ENCODE assay signal across 12 cellular contexts in genomic region chr1:225780134-225780533, GRCh38. TPM values are rescaled to one million over a fixed set of nuclear protein-coding genes. Genes with fewer than 3 reads are reported as not detected.
A peak's percentile ranks its signal among the peaks of the same experiment; 100 is the strongest.
DNase-seq lines count a peak whose midpoint lies in the region; ATAC-seq and TF ChIP-seq lines count a peak whose summit lies in the region.
"Had no signal": no experiment of that assay in that cellular context is flagged by ENCODE, and none has a peak within 500 bp of the region (broad histone marks: within the 10 kb centered on the region; RNA-seq: fewer than 3 reads in every experiment).

No MANE protein-coding gene starts in this region.

- no peak overlapping the region for H2BK15ac ChIP-seq in IMR-90 (ENCODE audit: low read depth, low read length)

- dilution Hi-C loops in IMR-90 (cut with HindIII; ENCODE audit: low sequenced_read_pairs, unreplicated experiment) = no loop called here

- peaks cover 28% of the 10 kb centered on the region for H4K20me1 ChIP-seq in IMR-90 (ENCODE audit: insufficient read depth, low read length)

- no peaks in the 10 kb centered on the region for H3K27me3 Mint-ChIP-seq in activated T-cell treated with anti-CD3 and anti-CD28 coated beads, Interleukin-2, amount 50 U/mL, for 24 hours

- intact Hi-C loops in IMR-90 (cut with micrococcal nuclease) = no loop called here
- intact Hi-C loops in dorsolateral prefrontal cortex (cut with DNase I) = no loop called here
- intact Hi-C loops in psoas muscle (cut with DNase I) = no loop called here

- peak overlapping the region; percentile 73; the same call in 1 of the 2 replicates for H3K23ac ChIP-seq in IMR-90 (ENCODE audit: low read depth, low read length)

- H4K91ac ChIP-seq in IMR-90 (ENCODE audit: insufficient read depth, low read depth, low read length) = no peak overlapping the region

- no peak overlapping the region for H2AK9ac ChIP-seq in IMR-90 (replicated peaks; ENCODE audit: low read depth, low read length, poor library complexity)

- peaks cover 7% of the 10 kb centered on the region for H3K36me3 ChIP-seq in IMR-90 (ENCODE audit: control insufficient read depth, insufficient read depth, low read length)
- H3K36me3 ChIP-seq in psoas muscle (ENCODE audit: insufficient read depth in 1 of 2, low read depth in 1 of 2) = peaks cover 3 to 31% of the 10 kb centered on the region in 2 donors

- in situ Hi-C loops in IMR-90 (cut with MboI; ENCODE audit: low sequenced_read_pairs) = no loop called here

- CTCF ChIA-PET in IMR-90 (lab: Yijun Ruan, JAX) = interaction anchor here (0.6 to 3.0 kb wide), 2 partner anchors 305 to 668 kb away, joined by 3 to 17 read pairs; no protein-coding TSS in a partner anchor

- POLR2A ChIA-PET in IMR-90 (lab: Charles Lee; ENCODE audit: unreplicated experiment) = no interaction called here

- WGBS in IMR-90 (ENCODE audit: extremely low coverage in 2 of 2, insufficient read length in 1 of 2), 2 experiments = no CpG with 5 or more reads among the region's 5 CpGs
- 81 to 92% (median 90%) methylated on average over 5 of the region's 5 CpGs for WGBS in psoas muscle, 3 donors

- DNase-seq in activated T-cell treated with anti-CD3 and anti-CD28 coated beads, Interleukin-2, amount 50 U/mL, for 24 hours = no peak
- DNase-seq in activated T-cell treated with anti-CD3 and anti-CD28 coated beads, Interleukin-2, amount 50 U/mL, for 1 hour = no peak
- DNase-seq in IMR-90 (no peak), dorsolateral prefrontal cortex (no peak), psoas muscle (no peak)
- DNase-seq: NCI-H1930; NK-92 treated with Interleukin-12 subunit alpha and Interleukin-12 subunit beta, amount 100 ng/mL, for 24 hours; tibial artery had no signal

- H3K4me3 Mint-ChIP-seq in activated T-cell treated with anti-CD3 and anti-CD28 coated beads, Interleukin-2, amount 50 U/mL, for 24 hours = peak overlapping the region; percentile 62

- H3K79me1 ChIP-seq in IMR-90 (ENCODE audit: low read depth in 1 of 2, low read length in 2 of 2) = peaks cover 3 to 18% of the 10 kb centered on the region in 2 experiments; a peak in 3 of 4 replicates

- no peak overlapping the region for H2AFZ ChIP-seq in IMR-90 (replicated peaks; ENCODE audit: low read length, poor library complexity)

- no peak overlapping the region for H2BK20ac ChIP-seq in IMR-90 (ENCODE audit: low read depth, low read length)

- no peak overlapping the region for H2AK5ac ChIP-seq in IMR-90 (ENCODE audit: low read depth, low read length)

- H2BK120ac ChIP-seq in IMR-90 (ENCODE audit: low read depth, low read length) = no peak overlapping the region

- TF ChIP-seq POLR2A in IMR-90 (IDR thresholded peaks at IDR 0.05; ENCODE audit: low read depth, low read length) = no peak

- H3K4me3 ChIP-seq in IMR-90 (ENCODE audit: insufficient read depth, low read depth, low read length) (no peak overlapping the region), dorsolateral prefrontal cortex (peak overlapping the region in 36 of 59 donors; percentile 5 to 99 (median 86)), psoas muscle (peak overlapping the region; percentile 76)

- H3K9ac ChIP-seq in IMR-90 (ENCODE audit: low read depth, low read length) = no peak overlapping the region

- no peak for TF ChIP-seq RAD21 in IMR-90 (IDR thresholded peaks at IDR 0.05; ENCODE audit: low read length)

- peaks cover 51% of the 10 kb centered on the region for H3K36me3 Mint-ChIP-seq in activated T-cell treated with anti-CD3 and anti-CD28 coated beads, Interleukin-2, amount 50 U/mL, for 24 hours (ENCODE audit: low read depth)

- peaks cover 46% of the 10 kb centered on the region for H3K4me1 Mint-ChIP-seq in activated T-cell treated with anti-CD3 and anti-CD28 coated beads, Interleukin-2, amount 50 U/mL, for 24 hours (ENCODE audit: low read depth)

- H3K4me1 ChIP-seq in IMR-90 (ENCODE audit: control insufficient read depth, insufficient read depth, low read length) = no peaks in the 10 kb centered on the region
- peaks cover 52% of the 10 kb centered on the region for H3K4me1 ChIP-seq in psoas muscle

- ATAC-seq in IMR-90 (ENCODE audit: low read depth) (no peak), psoas muscle (no peak), GM18511 (IDR thresholded peaks at IDR 0.05; ENCODE audit: unreplicated experiment) (no peak), GM18502 (IDR thresholded peaks at IDR 0.05; ENCODE audit: poor library complexity, unreplicated experiment) (no peak), GM21390 (IDR thresholded peaks at IDR 0.05; ENCODE audit: unreplicated experiment) (no peak)

- no peak overlapping the region for H3K56ac ChIP-seq in IMR-90 (ENCODE audit: extremely low read depth, insufficient read depth, low read length)

- no TSS peak for BruUV-seq in IMR-90 (replicated peaks; lab: Mats Ljungman, UMichigan)

- peak overlapping the region; percentile 71 for H3K27ac Mint-ChIP-seq in activated T-cell treated with anti-CD3 and anti-CD28 coated beads, Interleukin-2, amount 50 U/mL, for 24 hours

- H2BK5ac ChIP-seq in IMR-90 (ENCODE audit: low read depth, low read length, poor library complexity, severe bottlenecking) = no peak overlapping the region

- peaks cover 9% of the 10 kb centered on the region; the same call in 1 of the 2 replicates for H3K9me1 ChIP-seq in IMR-90 (ENCODE audit: insufficient read depth, low read length)

- TF ChIP-seq CTCF in IMR-90 (conservative IDR thresholded peaks at IDR 0.05; ENCODE audit: low read depth, low read length) (no peak), dorsolateral prefrontal cortex (IDR thresholded peaks at IDR 0.05 in 54 of 56, conservative IDR thresholded peaks at IDR 0.05 in 2 of 56; ENCODE audit: low read depth in 1 of 56, partially characterized antibody in 56 of 56) (no peak), psoas muscle (IDR thresholded peaks at IDR 0.05) (no peak)

- H3K27ac ChIP-seq in IMR-90 (ENCODE audit: insufficient read depth, low read length) (no peak overlapping the region), dorsolateral prefrontal cortex (peak overlapping the region in 26 of 59 donors; percentile 0 to 96 (median 38)), psoas muscle (peak overlapping the region; percentile 89)
- H3K27ac ChIP-seq: epithelial cell of prostate had no signal

- no peak overlapping the region for H3K18ac ChIP-seq in IMR-90 (ENCODE audit: low read depth, low read length)

- H3K9me3 ChIP-seq in IMR-90 (ENCODE audit: control insufficient read depth, insufficient read depth, low read length) (no peaks in the 10 kb centered on the region), psoas muscle (no peaks in the 10 kb centered on the region)
- H3K9me3 ChIP-seq: tibial artery had no signal

- no peaks in the 10 kb centered on the region for H3K9me3 Mint-ChIP-seq in activated T-cell treated with anti-CD3 and anti-CD28 coated beads, Interleukin-2, amount 50 U/mL, for 24 hours

- H4K8ac ChIP-seq in IMR-90 (ENCODE audit: low read depth in 2 of 2, low read length in 2 of 2) = no peak overlapping the region

- no peak overlapping the region; the same call in 1 of the 2 replicates for H3K4me2 ChIP-seq in IMR-90 (ENCODE audit: low read depth, low read length)

- H3K4ac ChIP-seq in IMR-90 (ENCODE audit: low read depth, low read length) = no peak overlapping the region

- H3K27me3 ChIP-seq in IMR-90 (ENCODE audit: control insufficient read depth, insufficient read depth, low read length) = no peaks in the 10 kb centered on the region
- no peaks in the 10 kb centered on the region for H3K27me3 ChIP-seq in dorsolateral prefrontal cortex
- H3K27me3 ChIP-seq in psoas muscle (ENCODE audit: insufficient read depth in 3 of 3, low read length in 2 of 3) = no peaks in the 10 kb centered on the region
- H3K27me3 ChIP-seq: tibial artery had no signal

- H3K14ac ChIP-seq in IMR-90 (replicated peaks; ENCODE audit: low read depth, low read length) = no peak overlapping the region

- H4K5ac ChIP-seq in IMR-90 (ENCODE audit: low read depth, low read length) = no peak overlapping the region

TF ChIP-seq in IMR-90, 13 proteins besides CTCF, POLR2A, EP300 and RAD21 (continues in another document):
- TF ChIP-seq SMC3 (IDR thresholded peaks at IDR 0.05; ENCODE audit: low read depth, low read length) (no peak), CEBPB (IDR thresholded peaks at IDR 0.05; ENCODE audit: low read depth, low read length) (no peak), NFE2L2 (IDR thresholded peaks at IDR 0.05; ENCODE audit: low read depth, low read length) (no peak), CHD1 (IDR thresholded peaks at IDR 0.05; ENCODE audit: low read depth, low read length) (no peak), MAFK (IDR thresholded peaks at IDR 0.05; ENCODE audit: low read depth, low read length) (no peak), BHLHE40 (IDR thresholded peaks at IDR 0.05; ENCODE audit: low read depth, low read length) (no peak), RCOR1 (IDR thresholded peaks at IDR 0.05; ENCODE audit: insufficient replicate concordance, low read length) (no peak), RFX5 (IDR thresholded peaks at IDR 0.05; ENCODE audit: low read depth, low read length) (no peak), USF2 (IDR thresholded peaks at IDR 0.05; ENCODE audit: low read depth, low read length) (no peak), FOS (IDR thresholded peaks at IDR 0.05; ENCODE audit: low read depth, low read length) (no peak), MXI1 (IDR thresholded peaks at IDR 0.05; ENCODE audit: borderline replicate concordance, low read depth, low read length) (no peak)

RNA-seq across cellular contexts. Expression of gene SRP9, which starts 2.5 kb away (rescaled TPM):
- total RNA-seq in IMR-90 (2012; rRNA removed) (230 and 484 TPM in 2 replicates), dorsolateral prefrontal cortex (100 to 1,000 TPM; 175 to 327 (median 230) TPM), psoas muscle (100 to 1,000 TPM; 137 to 199 (median 154) TPM)
- polyA plus RNA-seq in IMR-90 (2012; rRNA removed) (205 and 295 TPM in 2 replicates), psoas muscle (100 to 1,000 TPM; 137 to 216 (median 143) TPM)
- 118 and 134 TPM in 2 replicates for polyA plus RNA-seq in IMR-90 (2012; cell fraction: cytosol; rRNA removed)
- polyA plus RNA-seq in IMR-90 (2012; cell fraction: nucleus; rRNA removed; ENCODE audit: low replicate concordance) = 48.5 and 140 TPM in 2 replicates

RNA-seq across cellular contexts. Expression of gene EPHX1, which starts 29.8 kb away (rescaled TPM):
- total RNA-seq in IMR-90 (2012; rRNA removed) = 16.9 and 20.3 TPM in 2 replicates
- 33.8 and 46.3 TPM in 2 replicates for polyA plus RNA-seq in IMR-90 (2012; rRNA removed)
- 35.7 and 36.6 TPM in 2 replicates for polyA plus RNA-seq in IMR-90 (2012; cell fraction: cytosol; rRNA removed)
- 14.3 and 16.2 TPM in 2 replicates for polyA plus RNA-seq in IMR-90 (2012; cell fraction: nucleus; rRNA removed; ENCODE audit: low replicate concordance)
- 100 to 1,000 TPM in 79 of 120 experiments, 10 to 100 TPM in 41; 56.7 to 268 (median 111) TPM for total RNA-seq in dorsolateral prefrontal cortex
- total RNA-seq in psoas muscle = 100 to 1,000 TPM in 2 of 4 donors, 10 to 100 TPM in 2; 65.8 to 209 (median 98.1) TPM
- polyA plus RNA-seq in psoas muscle = 100 to 1,000 TPM in 1 of 3 donors, 10 to 100 TPM in 2; 19.4 to 118 (median 60.4) TPM
